1 cellular context compared by ENCODE assay signal in the genomic region with DNA sequence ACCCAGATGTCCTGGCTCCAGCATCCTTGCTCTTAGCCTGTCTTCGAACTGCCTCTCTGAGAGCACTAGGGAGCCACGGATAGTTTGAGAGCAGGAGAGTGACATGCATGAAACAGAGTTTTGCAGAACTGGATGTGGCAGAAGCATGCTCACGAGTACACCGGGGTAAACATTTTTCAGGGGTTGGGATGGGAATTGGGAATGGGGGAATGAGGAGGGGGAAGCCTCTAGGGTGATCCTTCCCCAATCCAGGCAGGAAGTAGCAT.
TF ChIP-seq lines count a peak whose summit lies in the region.

No MANE protein-coding gene starts in this region.

TF ChIP-seq in H1, 55 proteins besides CTCF, POLR2A, EP300 and RAD21:
- TF ChIP-seq, protein P1, sequence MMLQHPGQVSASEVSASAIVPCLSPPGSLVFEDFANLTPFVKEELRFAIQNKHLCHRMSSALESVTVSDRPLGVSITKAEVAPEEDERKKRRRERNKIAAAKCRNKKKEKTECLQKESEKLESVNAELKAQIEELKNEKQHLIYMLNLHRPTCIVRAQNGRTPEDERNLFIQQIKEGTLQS (IDR thresholded peaks at IDR 0.05; ENCODE audit: insufficient read depth, low read depth, low read length) = no peak
- TF ChIP-seq SRF (IDR thresholded peaks at IDR 0.05; ENCODE audit: low read depth, low read length) = no peak
- TF ChIP-seq KDM1A (IDR thresholded peaks at IDR 0.05; ENCODE audit: borderline replicate concordance, low read length) = peak; percentile 91; the same call in 1 of the 2 replicates
